ENCODE assay signal across 32 cellular contexts in the genomic region with DNA sequence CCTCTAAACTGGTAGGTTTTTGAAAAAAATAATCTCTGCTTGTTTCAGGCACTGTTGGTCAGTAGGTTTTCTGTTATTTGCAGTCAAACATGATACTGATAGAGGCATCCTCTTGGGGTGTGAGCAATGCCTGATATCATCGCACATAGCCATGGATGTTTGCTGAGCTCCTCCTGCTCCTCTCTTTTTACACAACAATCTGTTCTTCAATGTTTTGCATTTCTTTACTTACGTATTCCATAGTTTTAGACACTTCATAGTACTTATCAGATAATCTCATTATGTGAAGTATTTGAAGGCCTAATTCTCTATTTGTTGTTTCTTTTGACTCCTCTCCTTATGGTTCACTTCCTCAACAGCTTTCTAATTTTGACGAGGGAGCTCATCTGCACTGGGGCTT.
"Had no signal": no experiment of that assay in that cellular context is flagged by ENCODE, and none has a peak within 500 bp of the region (broad histone marks: within the 10 kb centered on the region; RNA-seq: fewer than 3 reads in every experiment).

No MANE protein-coding gene starts in this region.

- H3K27ac Mint-ChIP-seq: activated CD4-positive, alpha-beta T cell treated with anti-CD3 and anti-CD28 coated beads, Interleukin-2, amount 10 ng/mL, durations not matched to agents 24 days and 14 days; activated CD8-positive, alpha-beta T cell treated with anti-CD3 and anti-CD28 coated beads for 36 hours; activated naive CD8-positive, alpha-beta T cell treated with anti-CD3 and anti-CD28 coated beads for 36 hours; activated T-cell treated with anti-CD3 and anti-CD28 coated beads, Interleukin-2, amount 50 U/mL, for 72 hours; activated T-helper 17 cell treated with anti-CD3 and anti-CD28 coated beads, Interleukin-2, amount 50 U/mL, for 72 hours had no signal

- H3K27ac ChIP-seq: brain microvascular endothelial cell, SJCRH30, SK-N-MC, WERI-Rb-1 had no signal

- H3K4me1 ChIP-seq: SJCRH30 had no signal

- H3K27me3 Mint-ChIP-seq: activated CD8-positive, alpha-beta T cell treated with anti-CD3 and anti-CD28 coated beads for 36 hours; activated naive CD8-positive, alpha-beta T cell treated with anti-CD3 and anti-CD28 coated beads for 36 hours; activated T-helper 17 cell treated with anti-CD3 and anti-CD28 coated beads, Interleukin-2, amount 50 U/mL, for 72 hours had no signal

- DNase-seq: activated CD4-positive, alpha-beta T cell treated with anti-CD3 and anti-CD28 coated beads, Interleukin-2, amount 10 ng/mL, durations not matched to agents 24 days and 14 days; activated CD4-positive, alpha-beta T cell treated with anti-CD3 and anti-CD28 coated beads, Interleukin-2, amount 50 U/mL, for 4 hours; activated CD8-positive, alpha-beta T cell treated with anti-CD3 and anti-CD28 coated beads for 36 hours; activated effector memory CD4-positive, alpha-beta T cell treated with anti-CD3 and anti-CD28 coated beads, Interleukin-2, amount 50 U/mL, for 16 hours; activated naive CD4-positive, alpha-beta T cell; activated naive CD4-positive, alpha-beta T cell treated with anti-CD3 and anti-CD28 coated beads, Interleukin-2, amount 50 U/mL, for 16 hours; activated naive CD8-positive, alpha-beta T cell treated with anti-CD3 and anti-CD28 coated beads for 36 hours; activated T-cell treated with anti-CD3 and anti-CD28 coated beads, Interleukin-2, amount 50 U/mL, for 1 hour; activated T-cell treated with anti-CD3 and anti-CD28 coated beads, Interleukin-2, amount 50 U/mL, for 72 hours; amniotic stem cell; aorta; brain microvascular endothelial cell; central memory CD4-positive, alpha-beta T cell; Kasumi-1; KG1; MG63; NCI-H1092; NCI-H1436 treated with DMSO at 0.1 percent for 48 hours; NCI-H1694 treated with DMSO at 0.1 percent for 48 hours; NCI-H2029 treated with DMSO at 0.1 percent for 48 hours; NCI-H2171 treated with DMSO at 0.1 percent for 48 hours; NCI-H226; NCI-H446 treated with DMSO at 0.1 percent for 48 hours; NCI-H526; NCI-H748 treated with DMSO at 0.1 percent for 48 hours; NK-92 treated with Interleukin-12 subunit alpha and Interleukin-12 subunit beta, amount 100 ng/mL, for 24 hours; Right ventricle myocardium superior; SJCRH30; T1000; WERI-Rb-1 had no signal

- H3K36me3 ChIP-seq: brain microvascular endothelial cell, MG63, SJCRH30, WERI-Rb-1 had no signal

- H3K4me3 ChIP-seq: MG63, SJCRH30, SK-N-MC had no signal

- H3K4me3 Mint-ChIP-seq: activated CD4-positive, alpha-beta T cell treated with anti-CD3 and anti-CD28 coated beads, Interleukin-2, amount 10 ng/mL, durations not matched to agents 24 days and 14 days; activated CD8-positive, alpha-beta T cell treated with anti-CD3 and anti-CD28 coated beads for 36 hours; activated naive CD8-positive, alpha-beta T cell treated with anti-CD3 and anti-CD28 coated beads for 36 hours; activated T-cell treated with anti-CD3 and anti-CD28 coated beads, Interleukin-2, amount 50 U/mL, for 72 hours; activated T-helper 17 cell treated with anti-CD3 and anti-CD28 coated beads, Interleukin-2, amount 50 U/mL, for 72 hours had no signal

- ATAC-seq: activated CD8-positive, alpha-beta T cell treated with anti-CD3 and anti-CD28 coated beads for 36 hours; activated T-cell treated with anti-CD3 and anti-CD28 coated beads, Interleukin-2, amount 50 U/mL, for 72 hours; activated T-helper 17 cell treated with anti-CD3 and anti-CD28 coated beads, Interleukin-2, amount 50 U/mL, for 72 hours had no signal

- H3K27me3 ChIP-seq: brain microvascular endothelial cell, MG63, SJCRH30 had no signal

- H3K4me1 Mint-ChIP-seq: activated CD4-positive, alpha-beta T cell treated with anti-CD3 and anti-CD28 coated beads, Interleukin-2, amount 10 ng/mL, durations not matched to agents 24 days and 14 days; activated T-helper 17 cell treated with anti-CD3 and anti-CD28 coated beads, Interleukin-2, amount 50 U/mL, for 72 hours had no signal
